Comparison of ENCODE assay signal across 8 cellular contexts in genomic region chr3:161371441-161372320, GRCh38. TPM values are rescaled to one million over a fixed set of nuclear protein-coding genes. Genes with fewer than 3 reads are reported as not detected.
A peak's percentile ranks its signal among the peaks of the same experiment; 100 is the strongest.
DNase-seq lines count a peak whose midpoint lies in the region; ATAC-seq, FAIRE-seq and TF ChIP-seq lines count a peak whose summit lies in the region.

SPTSSB (minus strand) TSS chr3:161371517; CDS start chr3:161346323, 25,194 bp downstream.

- TF ChIP-seq CTCF in BE2C (IDR thresholded peaks at IDR 0.05; ENCODE audit: low read depth, low read length) (peak; percentile 47), heart right ventricle (IDR thresholded peaks at IDR 0.05) (peak in 2 of 9 donors; percentile 15 to 19), progenitor cell of endocrine pancreas (IDR thresholded peaks at IDR 0.05; ENCODE audit: unreplicated experiment) (peak; percentile 58)

- no peaks in the 10 kb centered on the region for H3K36me3 ChIP-seq in BE2C
- no peaks in the 10 kb centered on the region for H3K36me3 ChIP-seq in SJSA1
- H3K36me3 ChIP-seq in heart right ventricle, result no peaks in the 10 kb centered on the region

- intact Hi-C loops in heart right ventricle (cut with DNase I), result no loop called here

- H3K9me3 Mint-ChIP-seq in activated naive CD8-positive, alpha-beta T cell treated with anti-CD3 and anti-CD28 coated beads, Interleukin-2, amount 10 ng/mL, durations not matched to agents 7 days and 5 days, result no peaks in the 10 kb centered on the region
- H3K9me3 Mint-ChIP-seq in progenitor cell of endocrine pancreas (ENCODE audit: low read depth), result peaks cover 4% of the 10 kb centered on the region

- TF ChIP-seq POLR2A in H54 (IDR thresholded peaks at IDR 0.05; ENCODE audit: low read depth, low read length), result no peak

- H3K36me3 Mint-ChIP-seq in activated naive CD8-positive, alpha-beta T cell treated with anti-CD3 and anti-CD28 coated beads, Interleukin-2, amount 10 ng/mL, durations not matched to agents 7 days and 5 days, result no peaks in the 10 kb centered on the region
- peaks cover 7% of the 10 kb centered on the region for H3K36me3 Mint-ChIP-seq in progenitor cell of endocrine pancreas (ENCODE audit: insufficient read depth)

- DNase-seq in BE2C (peak; percentile 68), SJSA1 (ENCODE audit: low read depth in 1 of 2, low spot score in 2 of 2) (peak; percentile 24 to 43), heart right ventricle (peak; percentile 20 to 33), progenitor cell of endocrine pancreas (ENCODE audit: low spot score, unreplicated experiment) (peak; percentile 76), H54 (ENCODE audit: insufficient read length, low spot score) (no peak)
- peak; percentile 62 for DNase-seq in activated naive CD8-positive, alpha-beta T cell treated with anti-CD3 and anti-CD28 coated beads, Interleukin-2, amount 10 ng/mL, durations not matched to agents 7 days and 5 days

- peaks cover 8% of the 10 kb centered on the region for H3K4me1 Mint-ChIP-seq in activated naive CD8-positive, alpha-beta T cell treated with anti-CD3 and anti-CD28 coated beads, Interleukin-2, amount 10 ng/mL, durations not matched to agents 7 days and 5 days
- H3K4me1 Mint-ChIP-seq in progenitor cell of endocrine pancreas (ENCODE audit: low read depth), result peaks cover 12% of the 10 kb centered on the region

- H3K27me3 Mint-ChIP-seq in activated naive CD8-positive, alpha-beta T cell treated with anti-CD3 and anti-CD28 coated beads, Interleukin-2, amount 10 ng/mL, durations not matched to agents 7 days and 5 days, result peaks cover 87% of the 10 kb centered on the region
- no peaks in the 10 kb centered on the region for H3K27me3 Mint-ChIP-seq in progenitor cell of endocrine pancreas

- H3K9me3 ChIP-seq in BE2C (no peaks in the 10 kb centered on the region), SJSA1 (replicated peaks) (no peaks in the 10 kb centered on the region), heart right ventricle (no peaks in the 10 kb centered on the region)

- H3K4me3 ChIP-seq in BE2C (ENCODE audit: low read depth, low read length), result peak within 1 kb of the TSS; percentile 83
- peak within 1 kb of the TSS; percentile 34 for H3K4me3 ChIP-seq in SJSA1
- peak within 1 kb of the TSS; percentile 22 to 62 (median 57) for H3K4me3 ChIP-seq in heart right ventricle

- no peak within 1 kb of the TSS for H3K27ac ChIP-seq in SJSA1
- peak within 1 kb of the TSS in 1 of 10 donors; percentile 8 for H3K27ac ChIP-seq in heart right ventricle

- no peaks in the 10 kb centered on the region; the same call in 1 of the 2 replicates for H3K27me3 ChIP-seq in BE2C
- H3K27me3 ChIP-seq in SJSA1 (replicated peaks), result peaks cover 39% of the 10 kb centered on the region
- H3K27me3 ChIP-seq in heart right ventricle, result peaks cover 0 to 65% (median 37%) of the 10 kb centered on the region in 7 donors

- peak within 1 kb of the TSS; percentile 89 for H3K4me3 Mint-ChIP-seq in activated naive CD8-positive, alpha-beta T cell treated with anti-CD3 and anti-CD28 coated beads, Interleukin-2, amount 10 ng/mL, durations not matched to agents 7 days and 5 days
- H3K4me3 Mint-ChIP-seq in progenitor cell of endocrine pancreas (ENCODE audit: low read depth), result peak within 1 kb of the TSS; percentile 83

- H3K27ac Mint-ChIP-seq in activated naive CD8-positive, alpha-beta T cell treated with anti-CD3 and anti-CD28 coated beads, Interleukin-2, amount 10 ng/mL, durations not matched to agents 7 days and 5 days, result no peak within 1 kb of the TSS
- H3K27ac Mint-ChIP-seq in progenitor cell of endocrine pancreas, result peak within 1 kb of the TSS; percentile 94

- H3K4me1 ChIP-seq in BE2C, result no peaks in the 10 kb centered on the region
- peaks cover 18% of the 10 kb centered on the region for H3K4me1 ChIP-seq in SJSA1 (replicated peaks)
- peaks cover 0 to 22% (median 14%) of the 10 kb centered on the region in 9 donors for H3K4me1 ChIP-seq in heart right ventricle

- ATAC-seq in GM19324 (IDR thresholded peaks at IDR 0.05; ENCODE audit: low FRiP score, unreplicated experiment) (peak; percentile 46), HG03520 (IDR thresholded peaks at IDR 0.05; ENCODE audit: unreplicated experiment) (peak; percentile 50), heart right ventricle (peak; percentile 51 to 82 (median 66))
- peak; percentile 76 for ATAC-seq in activated naive CD8-positive, alpha-beta T cell treated with anti-CD3 and anti-CD28 coated beads, Interleukin-2, amount 10 ng/mL, durations not matched to agents 7 days and 5 days (ENCODE audit: low read depth)

- no peak for FAIRE-seq in H54 (lab: Jason Lieb, UNC)

- 1% methylated on average over 53 of the region's 53 CpGs for WGBS in heart right ventricle, 2 donors

- POLR2A ChIA-PET in activated naive CD8-positive, alpha-beta T cell treated with anti-CD3 and anti-CD28 coated beads, Interleukin-2, amount 10 ng/mL, durations not matched to agents 7 days and 5 days (lab: Charles Lee), result interaction anchor here (1.3 kb wide), 1 partner anchor 22 kb away, joined by 3 read pairs; no protein-coding TSS in a partner anchor

RNA-seq across cellular contexts. Expression of gene SPTSSB, which starts in this region (rescaled TPM):
- not detected for polyA plus RNA-seq in BE2C (2012; ENCODE audit: insufficient read depth, insufficient read length, low read depth)
- not detected in 2 replicates for total RNA-seq in SJSA1 (2014; rRNA removed; shearing (Covaris generic))
- total RNA-seq in activated naive CD8-positive, alpha-beta T cell treated with anti-CD3 and anti-CD28 coated beads, Interleukin-2, amount 10 ng/mL, durations not matched to agents 7 days and 5 days, result under 1 TPM in 1 of 2 experiments, not detected in 1; 0.08 TPM
- total RNA-seq in heart right ventricle, result under 1 TPM in 2 of 10 donors, not detected in 8; 0.11 to 0.17 TPM
- polyA plus RNA-seq in heart right ventricle, result under 1 TPM; 0.03 to 0.51 TPM
- 28.0 and 30.1 TPM in 2 replicates for total RNA-seq in progenitor cell of endocrine pancreas

Comparison
In these comparisons a context has a peak if more than half of its experiments do, and no peak if none do; other contexts are left out.
1. RNA of gene SPTSSB (total RNA-seq): 28.0 to 30.1 TPM in progenitor cell of endocrine pancreas; 0.08 TPM in activated naive CD8-positive, alpha-beta T cell treated with anti-CD3 and anti-CD28 coated beads, Interleukin-2, amount 10 ng/mL, durations not matched to agents 7 days and 5 days, 0.11 to 0.17 TPM in heart right ventricle and not detected in SJSA1; every median in the first group is over 10 times any median in the second.
2. Peak in DNase-seq and H3K4me3 ChIP-seq in SJSA1; RNA of the gene not detected or under 1 TPM.
3. Peak in DNase-seq and ATAC-seq in activated naive CD8-positive, alpha-beta T cell treated with anti-CD3 and anti-CD28 coated beads, Interleukin-2, amount 10 ng/mL, durations not matched to agents 7 days and 5 days; RNA of the gene not detected or under 1 TPM.
4. Peak in DNase-seq, ATAC-seq and H3K4me3 ChIP-seq in heart right ventricle; RNA of the gene not detected or under 1 TPM.
5. Peak in every context shown above with its lines, with median percentiles within 50 percentile points of each other: H3K4me3 ChIP-seq and ATAC-seq.